8 cellular contexts compared by ENCODE assay signal in genomic region chr2:101151141-101151858, GRCh38. TPM values are rescaled to one million over a fixed set of nuclear protein-coding genes. Genes with fewer than 3 reads are reported as not detected.
DNase-seq lines count a peak whose midpoint lies in the region; TF ChIP-seq lines count a peak whose summit lies in the region.

TBC1D8 (minus strand) TSS chr2:101151382; CDS start chr2:101151253, 129 bp downstream.

- in situ Hi-C loops in astrocyte of the spinal cord (cut with HindIII; ENCODE audit: low sequenced_read_pairs) = no loop called here

- H3K4me1 ChIP-seq in hepatocyte (ENCODE audit: insufficient read depth) (peaks cover 19% of the 10 kb centered on the region), rectal smooth muscle tissue (ENCODE audit: control insufficient read depth, insufficient read depth, low read length) (peaks cover 13% of the 10 kb centered on the region), vagina (peaks cover 40% of the 10 kb centered on the region)

- H3K4me3 ChIP-seq in GM08714 (ENCODE audit: low read length) = peak within 1 kb of the TSS; percentile 61; the same call in 1 of the 2 replicates
- peak within 1 kb of the TSS; percentile 64 for H3K4me3 ChIP-seq in HFF-Myc (replicated peaks; ENCODE audit: low read depth, low read length)
- peak within 1 kb of the TSS; percentile 63 for H3K4me3 ChIP-seq in astrocyte of the spinal cord (ENCODE audit: low read depth, low read length)
- H3K4me3 ChIP-seq in hepatocyte = peak within 1 kb of the TSS; percentile 99
- H3K4me3 ChIP-seq in rectal smooth muscle tissue (ENCODE audit: low read length) = peak within 1 kb of the TSS; percentile 71
- peak within 1 kb of the TSS; percentile 80 to 88 for H3K4me3 ChIP-seq in vagina

- no peak for DNase-seq in HFF-Myc (ENCODE audit: extremely low read depth, low read depth)
- peak; percentile 80 for DNase-seq in NCI-H1105 (lab: John Stamatoyannopoulos, UW)
- DNase-seq in T-helper 9 cell = peak; percentile 54
- DNase-seq in astrocyte of the spinal cord (ENCODE audit: low read depth, low spot score) = peak; percentile 74
- DNase-seq in hepatocyte (ENCODE audit: low spot score) = peak; percentile 92
- DNase-seq in vagina (ENCODE audit: extremely low spot score in 2 of 2) = no peak

- H3K79me2 ChIP-seq in hepatocyte = peaks cover 44% of the 10 kb centered on the region

- H3K4me2 ChIP-seq in hepatocyte = peak within 1 kb of the TSS; percentile 94

- 1% methylated on average over 50 of the region's 81 CpGs for WGBS in hepatocyte (ENCODE audit: low lambda C conversion rate, missing lambda C conversion rate)

- H4K20me1 ChIP-seq in hepatocyte (ENCODE audit: insufficient read depth, poor library complexity, severe bottlenecking) = no peaks in the 10 kb centered on the region

- H3K9me2 ChIP-seq in hepatocyte (replicated peaks; ENCODE audit: insufficient read depth) = no peaks in the 10 kb centered on the region

- H3K9me3 ChIP-seq in hepatocyte (ENCODE audit: low read depth) (no peaks in the 10 kb centered on the region), vagina (no peaks in the 10 kb centered on the region)

- H3K27me3 ChIP-seq in hepatocyte (no peaks in the 10 kb centered on the region), rectal smooth muscle tissue (ENCODE audit: control insufficient read depth, insufficient read depth, low read length) (no peaks in the 10 kb centered on the region), vagina (no peaks in the 10 kb centered on the region)

- H3K36me3 ChIP-seq in hepatocyte (replicated peaks; ENCODE audit: insufficient read depth, low read depth) (no peaks in the 10 kb centered on the region), rectal smooth muscle tissue (ENCODE audit: control insufficient read depth, insufficient read depth, low read length) (no peaks in the 10 kb centered on the region), vagina (no peaks in the 10 kb centered on the region)

- peak within 1 kb of the TSS; percentile 76 for H2AFZ ChIP-seq in hepatocyte

- intact Hi-C loops in vagina (cut with DNase I) = loop anchor here (2.0 kb wide), 1 partner anchor 140 kb away; no protein-coding TSS in a partner anchor

- H3K27ac ChIP-seq in hepatocyte (peak within 1 kb of the TSS; percentile 75), rectal smooth muscle tissue (ENCODE audit: low read depth, low read length) (peak within 1 kb of the TSS; percentile 48), vagina (peak within 1 kb of the TSS; percentile 87)

- no peak within 1 kb of the TSS for H3K9ac ChIP-seq in rectal smooth muscle tissue (ENCODE audit: low read length)

- peak in 1 of 2 donors; percentile 77 for TF ChIP-seq POLR2A in vagina (IDR thresholded peaks at IDR 0.05)

- TF ChIP-seq CTCF in HFF-Myc (IDR thresholded peaks at IDR 0.05; ENCODE audit: low read depth, low read length, missing control alignments) (no peak), astrocyte of the spinal cord (IDR thresholded peaks at IDR 0.05; ENCODE audit: low read depth, low read length) (no peak), hepatocyte (IDR thresholded peaks at IDR 0.05; ENCODE audit: poor library complexity) (no peak), vagina (IDR thresholded peaks at IDR 0.05) (no peak)

RNA-seq across cellular contexts. Expression of gene TBC1D8, which starts in this region (rescaled TPM):
- total RNA-seq in hepatocyte (15.8 and 18.7 TPM in 2 replicates), vagina (72.2 TPM)
- polyA plus RNA-seq in hepatocyte = 10.1 and 17.9 TPM in 2 replicates

Comparison
In these comparisons a context has a peak if more than half of its experiments do, and no peak if none do; other contexts are left out.
1. DNase-seq: peak in NCI-H1105 (single experiment), T-helper 9 cell (single experiment), astrocyte of the spinal cord (single experiment) and hepatocyte (single experiment); none in HFF-Myc (single experiment) and vagina (0 of 2).
2. Peak in every context shown above with its lines, with median percentiles within 50 percentile points of each other: H3K4me3 ChIP-seq and H3K27ac ChIP-seq.